In the genomic region with DNA sequence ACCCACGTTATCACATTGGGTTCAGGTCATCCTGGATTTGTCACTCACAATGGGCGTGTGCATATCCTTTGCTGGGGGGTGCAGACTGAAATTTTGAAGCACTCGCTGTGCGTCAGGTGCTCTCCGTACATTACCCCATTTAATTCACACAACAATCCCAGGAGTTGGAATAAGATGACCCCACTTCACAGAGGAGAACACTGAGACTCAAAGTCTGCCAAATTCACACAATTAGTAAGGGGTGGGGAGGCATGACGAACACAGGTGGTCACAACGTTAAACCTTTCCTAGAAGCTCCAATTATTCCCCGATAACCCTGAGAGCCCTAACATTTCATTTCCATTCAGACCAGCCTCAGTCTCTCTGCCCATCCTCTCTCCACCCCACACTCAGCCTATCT, we compare ENCODE assay signal across 12 cellular contexts. TPM values are rescaled to one million over a fixed set of nuclear protein-coding genes. Genes with fewer than 3 reads are reported as not detected.
DNase-seq lines count a peak whose midpoint lies in the region; ATAC-seq and TF ChIP-seq lines count a peak whose summit lies in the region.
"Had no signal": no experiment of that assay in that cellular context is flagged by ENCODE, and none has a peak within 500 bp of the region (broad histone marks: within the 10 kb centered on the region; RNA-seq: fewer than 3 reads in every experiment).

No MANE protein-coding gene starts in this region.

- H3K27me3 ChIP-seq in hepatocyte, result no peaks in the 10 kb centered on the region
- H3K27me3 ChIP-seq in tibial artery, result no peaks in the 10 kb centered on the region
- H3K27me3 ChIP-seq: BLaER1 treated with 17β-estradiol and CSF1 and Interleukin-3, amounts not matched to agents 10 nM and 100 nM; body of pancreas; right atrium auricular region had no signal

- H3K4me1 ChIP-seq in hepatocyte (ENCODE audit: insufficient read depth) (peaks cover 31% of the 10 kb centered on the region), tibial artery (peaks cover 15 to 61% (median 47%) of the 10 kb centered on the region in 4 donors)

- no peaks in the 10 kb centered on the region for H3K27me3 Mint-ChIP-seq in activated CD4-positive, alpha-beta T cell treated with anti-CD3 and anti-CD28 coated beads for 36 hours

- H3K27ac ChIP-seq in hepatocyte (no peak overlapping the region), tibial artery (no peak overlapping the region)

- no peaks in the 10 kb centered on the region for H3K79me2 ChIP-seq in hepatocyte

- TF ChIP-seq CTCF in hepatocyte (IDR thresholded peaks at IDR 0.05; ENCODE audit: poor library complexity), result no peak
- no peak for TF ChIP-seq CTCF in tibial artery (IDR thresholded peaks at IDR 0.05)

- no peaks in the 10 kb centered on the region for H3K9me3 ChIP-seq in hepatocyte (ENCODE audit: low read depth)
- H3K9me3 ChIP-seq in tibial artery, result no peaks in the 10 kb centered on the region
- H3K9me3 ChIP-seq: body of pancreas, right atrium auricular region had no signal

- H3K27ac Mint-ChIP-seq in activated CD4-positive, alpha-beta T cell treated with anti-CD3 and anti-CD28 coated beads for 36 hours, result peak overlapping the region; percentile 52

- H3K4me2 ChIP-seq in hepatocyte, result no peak overlapping the region

- peak overlapping the region; percentile 54 for H2AFZ ChIP-seq in hepatocyte

- WGBS in hepatocyte (ENCODE audit: low lambda C conversion rate, missing lambda C conversion rate), result 94% methylated on average over 8 of the region's 8 CpGs

- no peaks in the 10 kb centered on the region for H3K36me3 Mint-ChIP-seq in activated CD4-positive, alpha-beta T cell treated with anti-CD3 and anti-CD28 coated beads for 36 hours (ENCODE audit: low read depth)

- no peak for ATAC-seq in activated CD4-positive, alpha-beta T cell treated with anti-CD3 and anti-CD28 coated beads for 36 hours
- ATAC-seq: body of pancreas had no signal

- peaks cover 69% of the 10 kb centered on the region for H3K4me1 Mint-ChIP-seq in activated CD4-positive, alpha-beta T cell treated with anti-CD3 and anti-CD28 coated beads for 36 hours

- no peak for DNase-seq in activated CD4-positive, alpha-beta T cell treated with anti-CD3 and anti-CD28 coated beads for 36 hours
- DNase-seq in activated CD4-positive, alpha-beta T cell treated with anti-CD3 and anti-CD28 coated beads for 1 hour, result no peak
- no peak for DNase-seq in hepatocyte (ENCODE audit: low spot score)
- DNase-seq in tibial artery, result no peak
- DNase-seq: body of pancreas, dermis blood vessel endothelial cell, mesendoderm, NCI-H1048, NCI-H2107, substantia nigra had no signal

- no peak overlapping the region for H3K4me3 Mint-ChIP-seq in activated CD4-positive, alpha-beta T cell treated with anti-CD3 and anti-CD28 coated beads for 36 hours

- CTCF ChIA-PET in activated CD4-positive, alpha-beta T cell treated with anti-CD3 and anti-CD28 coated beads for 36 hours (lab: Charles Lee), result interaction anchor here (0.6 to 6.3 kb wide), 7 partner anchors 29 to 1227 kb away, joined by 3 to 97 read pairs (median 8); no protein-coding TSS in a partner anchor

- POLR2A ChIA-PET in activated CD4-positive, alpha-beta T cell treated with anti-CD3 and anti-CD28 coated beads for 36 hours (lab: Charles Lee), result no interaction called here

- no peaks in the 10 kb centered on the region for H3K36me3 ChIP-seq in hepatocyte (replicated peaks; ENCODE audit: insufficient read depth, low read depth)
- no peaks in the 10 kb centered on the region for H3K36me3 ChIP-seq in tibial artery
- H3K36me3 ChIP-seq: BLaER1 treated with 17β-estradiol and CSF1 and Interleukin-3, amounts not matched to agents 10 nM and 100 nM; right atrium auricular region had no signal

- no peaks in the 10 kb centered on the region for H4K20me1 ChIP-seq in hepatocyte (ENCODE audit: insufficient read depth, poor library complexity, severe bottlenecking)
- H4K20me1 ChIP-seq: BLaER1 treated with 17β-estradiol and CSF1 and Interleukin-3, amounts not matched to agents 10 nM and 100 nM had no signal

- no peaks in the 10 kb centered on the region for H3K9me2 ChIP-seq in hepatocyte (replicated peaks; ENCODE audit: insufficient read depth)

- no peaks in the 10 kb centered on the region for H3K9me3 Mint-ChIP-seq in activated CD4-positive, alpha-beta T cell treated with anti-CD3 and anti-CD28 coated beads for 36 hours (ENCODE audit: low read depth)

- no peak overlapping the region for H3K4me3 ChIP-seq in hepatocyte
- H3K4me3 ChIP-seq in tibial artery, result no peak overlapping the region
- H3K4me3 ChIP-seq: body of pancreas had no signal

- intact Hi-C loops in activated CD4-positive, alpha-beta T cell treated with anti-CD3 and anti-CD28 coated beads for 36 hours (cut with DNase I, micrococcal nuclease), result loop anchor here (5.0 kb wide), 3 partner anchors 88 to 393 kb away; a partner anchor contains a TSS
- intact Hi-C loops in tibial artery (cut with DNase I; ENCODE audit: low total_unique reads), result loop anchor here (2.0 to 5.0 kb wide), 2 partner anchors 59 to 103 kb away; a partner anchor contains a TSS

RNA-seq across cellular contexts. Expression of a gene that starts 3.8 kb away (rescaled TPM):
- 1 to 10 TPM; 3.3 to 7.0 TPM for total RNA-seq in activated CD4-positive, alpha-beta T cell treated with anti-CD3 and anti-CD28 coated beads for 36 hours
- total RNA-seq in hepatocyte, result 1.7 and 4.2 TPM in 2 replicates
- 6.9 and 10.3 TPM in 2 replicates for polyA plus RNA-seq in hepatocyte
- total RNA-seq: body of pancreas, right atrium auricular region had no signal

RNA-seq across cellular contexts. Expression of a gene that starts 20.4 kb away (rescaled TPM):
- total RNA-seq in activated CD4-positive, alpha-beta T cell treated with anti-CD3 and anti-CD28 coated beads for 36 hours, result not detected
- total RNA-seq in hepatocyte, result 2.6 and 2.7 TPM in 2 replicates
- 1.9 and 6.1 TPM in 2 replicates for polyA plus RNA-seq in hepatocyte
- total RNA-seq: body of pancreas had no signal

RNA-seq across cellular contexts. Expression of a gene that starts 23.9 kb away (rescaled TPM):
- total RNA-seq in activated CD4-positive, alpha-beta T cell treated with anti-CD3 and anti-CD28 coated beads for 36 hours, result 100 to 1,000 TPM in 1 of 2 experiments, 10 to 100 TPM in 1; 84.8 to 166 TPM
- total RNA-seq in hepatocyte, result 64.1 and 101 TPM in 2 replicates
- 116 and 187 TPM in 2 replicates for polyA plus RNA-seq in hepatocyte

RNA-seq across cellular contexts. Expression of a gene that starts 28.7 kb away (rescaled TPM):
- total RNA-seq in activated CD4-positive, alpha-beta T cell treated with anti-CD3 and anti-CD28 coated beads for 36 hours, result 1 to 10 TPM; 2.4 to 3.4 TPM
- total RNA-seq in hepatocyte, result not detected in 2 replicates
- polyA plus RNA-seq in hepatocyte, result 0.54 and 1.0 TPM in 2 replicates
- total RNA-seq: body of pancreas, dermis blood vessel endothelial cell, right atrium auricular region had no signal

RNA-seq across cellular contexts. Expression of a gene that starts 33.7 kb away (rescaled TPM):
- 100 to 1,000 TPM; 219 to 349 TPM for total RNA-seq in activated CD4-positive, alpha-beta T cell treated with anti-CD3 and anti-CD28 coated beads for 36 hours
- 140 and 173 TPM in 2 replicates for total RNA-seq in hepatocyte
- 657 and 701 TPM in 2 replicates for polyA plus RNA-seq in hepatocyte
